Comparison of ENCODE assay signal across 11 cellular contexts in genomic region chr9:14992025-14992424, GRCh38.
DNase-seq lines count a peak whose midpoint lies in the region; ATAC-seq and TF ChIP-seq lines count a peak whose summit lies in the region.
"Had no signal": no experiment of that assay in that cellular context is flagged by ENCODE, and none has a peak within 500 bp of the region (broad histone marks: within the 10 kb centered on the region; RNA-seq: fewer than 3 reads in every experiment).

No MANE protein-coding gene starts in this region.

- peaks cover 38% of the 10 kb centered on the region for H3K4me1 Mint-ChIP-seq in activated naive CD4-positive, alpha-beta T cell treated with anti-CD3 and anti-CD28 coated beads, Interleukin-2, amount 50 U/mL, for 24 hours
- H3K4me1 Mint-ChIP-seq in effector memory CD8-positive, alpha-beta T cell (ENCODE audit: low read depth in 2 of 2) = peaks cover 12 to 19% of the 10 kb centered on the region in 2 donors

- H3K9me3 ChIP-seq in subcutaneous abdominal adipose tissue (ENCODE audit: control insufficient read depth in 5 of 5, low read length in 5 of 5) = no peaks in the 10 kb centered on the region
- no peaks in the 10 kb centered on the region for H3K9me3 ChIP-seq in transverse colon

- no peak for TF ChIP-seq CTCF in transverse colon (IDR thresholded peaks at IDR 0.05)

- H3K9ac ChIP-seq in subcutaneous abdominal adipose tissue (ENCODE audit: low read length in 5 of 5) = peak overlapping the region in 3 of 5 donors; percentile 35 to 84 (median 62)

- no peaks in the 10 kb centered on the region for H3K27me3 Mint-ChIP-seq in activated naive CD4-positive, alpha-beta T cell treated with anti-CD3 and anti-CD28 coated beads, Interleukin-2, amount 50 U/mL, for 24 hours
- H3K27me3 Mint-ChIP-seq in effector memory CD8-positive, alpha-beta T cell = peaks cover 7 to 25% of the 10 kb centered on the region in 2 donors

- H3K27me3 ChIP-seq in subcutaneous abdominal adipose tissue (ENCODE audit: control insufficient read depth in 5 of 5, insufficient read depth in 4 of 5, low read length in 5 of 5) (no peaks in the 10 kb centered on the region), transverse colon (no peaks in the 10 kb centered on the region)

- intact Hi-C loops in left ventricle myocardium superior (cut with micrococcal nuclease) = no loop called here
- intact Hi-C loops in transverse colon (cut with DNase I; ENCODE audit: low total_unique reads) = no loop called here

- no peaks in the 10 kb centered on the region for H3K36me3 ChIP-seq in subcutaneous abdominal adipose tissue (ENCODE audit: control insufficient read depth in 5 of 5, insufficient read depth in 5 of 5, low read length in 5 of 5)
- H3K36me3 ChIP-seq in transverse colon = no peaks in the 10 kb centered on the region

- no peak for DNase-seq in activated naive CD4-positive, alpha-beta T cell treated with anti-CD3 and anti-CD28 coated beads, Interleukin-2, amount 50 U/mL, for 16 hours
- DNase-seq in NCI-H2227 treated with DMSO at 0.1 percent for 48 hours (lab: John Stamatoyannopoulos, UW) (peak; percentile 78), left ventricle myocardium superior (no peak), transverse colon (no peak)
- no peak for DNase-seq in effector memory CD8-positive, alpha-beta T cell
- DNase-seq: DMS153, kidney, T-helper 9 cell had no signal

- peak overlapping the region; percentile 86 for H3K4me3 Mint-ChIP-seq in activated naive CD4-positive, alpha-beta T cell treated with anti-CD3 and anti-CD28 coated beads, Interleukin-2, amount 50 U/mL, for 24 hours
- peak overlapping the region in 1 of 2 donors; percentile 43 for H3K4me3 Mint-ChIP-seq in effector memory CD8-positive, alpha-beta T cell

- H3K4me1 ChIP-seq in subcutaneous abdominal adipose tissue (ENCODE audit: control insufficient read depth in 5 of 5, insufficient read depth in 5 of 5, low read length in 5 of 5) (peaks cover 0 to 24% (median 19%) of the 10 kb centered on the region in 5 donors), transverse colon (peaks cover 0 to 16% (median 3%) of the 10 kb centered on the region in 4 donors)

- no peaks in the 10 kb centered on the region for H3K36me3 Mint-ChIP-seq in activated naive CD4-positive, alpha-beta T cell treated with anti-CD3 and anti-CD28 coated beads, Interleukin-2, amount 50 U/mL, for 24 hours
- no peaks in the 10 kb centered on the region for H3K36me3 Mint-ChIP-seq in effector memory CD8-positive, alpha-beta T cell (ENCODE audit: insufficient read depth)

- 82 to 90% methylated on average over 9 to 10 of the region's 10 CpGs for WGBS in transverse colon (ENCODE audit: low coverage in 1 of 2), 2 donors

- H3K4me3 ChIP-seq in subcutaneous abdominal adipose tissue (ENCODE audit: low read depth in 1 of 5, low read length in 5 of 5) (peak overlapping the region; percentile 72 to 92 (median 87)), transverse colon (no peak overlapping the region)

- no peak for ATAC-seq in effector memory CD8-positive, alpha-beta T cell (replicated peaks)
- ATAC-seq in GM18502 (IDR thresholded peaks at IDR 0.05; ENCODE audit: poor library complexity, unreplicated experiment) (no peak), left ventricle myocardium superior (no peak)

- in situ Hi-C loops in transverse colon (cut with MboI; ENCODE audit: low pct_ligation_motif_present in 1 of 4, low pct_unique_long_range_greater_than_20kb in 1 of 4, low sequenced_read_pairs in 3 of 4) = no loop called here

- H3K27ac ChIP-seq in subcutaneous abdominal adipose tissue (ENCODE audit: low read depth, low read length) = peak overlapping the region; percentile 90
- no peak overlapping the region for H3K27ac ChIP-seq in transverse colon

- no peak for TF ChIP-seq EP300 in transverse colon (IDR thresholded peaks at IDR 0.05; ENCODE audit: low read depth)

- TF ChIP-seq POLR2A in transverse colon (IDR thresholded peaks at IDR 0.05) = no peak

- no peaks in the 10 kb centered on the region for H3K9me3 Mint-ChIP-seq in activated naive CD4-positive, alpha-beta T cell treated with anti-CD3 and anti-CD28 coated beads, Interleukin-2, amount 50 U/mL, for 24 hours
- H3K9me3 Mint-ChIP-seq in effector memory CD8-positive, alpha-beta T cell = no peaks in the 10 kb centered on the region

- H3K27ac Mint-ChIP-seq in activated naive CD4-positive, alpha-beta T cell treated with anti-CD3 and anti-CD28 coated beads, Interleukin-2, amount 50 U/mL, for 24 hours = peak overlapping the region; percentile 4
- H3K27ac Mint-ChIP-seq in effector memory CD8-positive, alpha-beta T cell = peak overlapping the region; percentile 5 to 63

Comparison
In these comparisons a context has a peak if more than half of its experiments do, and no peak if none do; other contexts are left out.
1. H3K4me3 ChIP-seq: peak in subcutaneous abdominal adipose tissue (5 of 5); none in transverse colon (0 of 4).